ENCODE assay signal across 11 cellular contexts in genomic region chr2:64837116-64837704, GRCh38.
DNase-seq lines count a peak whose midpoint lies in the region; ATAC-seq, FAIRE-seq and TF ChIP-seq lines count a peak whose summit lies in the region.
"Had no signal": no experiment of that assay in that cellular context is flagged by ENCODE, and none has a peak within 500 bp of the region (broad histone marks: within the 10 kb centered on the region; RNA-seq: fewer than 3 reads in every experiment).

No MANE protein-coding gene starts in this region.

- H3K9me3 ChIP-seq in SJSA1 (replicated peaks): no peaks in the 10 kb centered on the region
- H3K9me3 ChIP-seq: gastrocnemius medialis, sigmoid colon had no signal

- peak; percentile 65 for FAIRE-seq in H54 (lab: Jason Lieb, UNC)

- no peak overlapping the region for H3K4me3 Mint-ChIP-seq in stimulated activated naive B cell treated with anti-CD40 and anti-IgM and Interleukin-4, amounts not matched to agents 10 μg/mL and 1 μg/mL and 100 μg/mL, for 72 hours

- 0 out of 2 replicates have a peak overlapping the region, but pooled peaks have one; percentile 62 for H3K27ac ChIP-seq in SJSA1
- H3K27ac ChIP-seq: gastrocnemius medialis had no signal

- H3K27me3 ChIP-seq in SJSA1 (replicated peaks): no peaks in the 10 kb centered on the region
- H3K27me3 ChIP-seq: gastrocnemius medialis, sigmoid colon had no signal

- no peak for DNase-seq in H54 (ENCODE audit: insufficient read length, low spot score)
- peak in 1 of 2 experiments; percentile 23 for DNase-seq in SJSA1 (ENCODE audit: low read depth in 1 of 2, low spot score in 2 of 2)
- DNase-seq in fibroblast of villous mesenchyme (ENCODE audit: low read depth): peak; percentile 33
- DNase-seq in stimulated activated naive B cell treated with anti-CD40 and anti-IgM and Interleukin-4, amounts not matched to agents 10 μg/mL and 1 μg/mL and 100 μg/mL, for 72 hours: no peak
- no peak for DNase-seq in Right ventricle myocardium superior
- DNase-seq in GM20000 (ENCODE audit: low spot score): no peak
- DNase-seq: activated T-cell treated with anti-CD3 and anti-CD28 coated beads, Interleukin-2, amount 50 U/mL, for 48 hours had no signal

- H3K4me1 ChIP-seq in SJSA1 (replicated peaks): peaks cover 56% of the 10 kb centered on the region

- no peaks in the 10 kb centered on the region for H3K27me3 Mint-ChIP-seq in stimulated activated naive B cell treated with anti-CD40 and anti-IgM and Interleukin-4, amounts not matched to agents 10 μg/mL and 1 μg/mL and 100 μg/mL, for 72 hours

- peaks cover 12 to 24% of the 10 kb centered on the region in 2 donors for H3K36me3 Mint-ChIP-seq in stimulated activated naive B cell treated with anti-CD40 and anti-IgM and Interleukin-4, amounts not matched to agents 10 μg/mL and 1 μg/mL and 100 μg/mL, for 72 hours

- no peaks in the 10 kb centered on the region for H3K9me3 Mint-ChIP-seq in stimulated activated naive B cell treated with anti-CD40 and anti-IgM and Interleukin-4, amounts not matched to agents 10 μg/mL and 1 μg/mL and 100 μg/mL, for 72 hours

- no peak for ATAC-seq in stimulated activated naive B cell treated with anti-CD40 and anti-IgM and Interleukin-4, amounts not matched to agents 10 μg/mL and 1 μg/mL and 100 μg/mL, for 72 hours (replicated peaks)
- ATAC-seq in HG03175 (IDR thresholded peaks at IDR 0.05; ENCODE audit: unreplicated experiment): no peak
- ATAC-seq in Right ventricle myocardium superior (ENCODE audit: poor library complexity): no peak

- no peak for TF ChIP-seq POLR2A in H54 (IDR thresholded peaks at IDR 0.05; ENCODE audit: low read depth, low read length)

- H3K4me1 Mint-ChIP-seq in stimulated activated naive B cell treated with anti-CD40 and anti-IgM and Interleukin-4, amounts not matched to agents 10 μg/mL and 1 μg/mL and 100 μg/mL, for 72 hours: peaks cover 41 to 57% of the 10 kb centered on the region in 2 donors

- no peak for TF ChIP-seq CTCF in fibroblast of villous mesenchyme (IDR thresholded peaks at IDR 0.05; ENCODE audit: insufficient read depth, low read depth, low read length)
- TF ChIP-seq CTCF in GM20000 (IDR thresholded peaks at IDR 0.05; ENCODE audit: extremely low read depth, missing control alignments): no peak

- H3K4me3 ChIP-seq in SJSA1 (no peak overlapping the region), fibroblast of villous mesenchyme (ENCODE audit: low read depth, low read length) (no peak overlapping the region)
- H3K4me3 ChIP-seq: gastrocnemius medialis, lung, sigmoid colon had no signal

- H3K36me3 ChIP-seq in SJSA1: no peaks in the 10 kb centered on the region
- H3K36me3 ChIP-seq: gastrocnemius medialis, sigmoid colon had no signal

- H3K27ac Mint-ChIP-seq in stimulated activated naive B cell treated with anti-CD40 and anti-IgM and Interleukin-4, amounts not matched to agents 10 μg/mL and 1 μg/mL and 100 μg/mL, for 72 hours: peak overlapping the region; percentile 27

- intact Hi-C loops in Right ventricle myocardium superior (cut with DNase I): no loop called here
